In genomic region chr6:144781836-144782235, GRCh38 we compare ENCODE assay signal across 15 cellular contexts.
A peak's percentile ranks its signal among the peaks of the same experiment; 100 is the strongest.
DNase-seq lines count a peak whose midpoint lies in the region; ATAC-seq and FAIRE-seq lines count a peak whose summit lies in the region.
"Had no signal": no experiment of that assay in that cellular context is flagged by ENCODE, and none has a peak within 500 bp of the region (broad histone marks: within the 10 kb centered on the region; RNA-seq: fewer than 3 reads in every experiment).

No MANE protein-coding gene starts in this region.

- no peak overlapping the region for H3K4me3 Mint-ChIP-seq in central memory CD8-positive, alpha-beta T cell
- no peak overlapping the region for H3K4me3 Mint-ChIP-seq in stimulated activated naive B cell treated with anti-CD40 and anti-IgM and Interleukin-4, amounts not matched to agents 10 μg/mL and 1 μg/mL and 100 μg/mL, for 72 hours
- H3K4me3 Mint-ChIP-seq: CD4-positive, alpha-beta T cell had no signal

- H3K27me3 Mint-ChIP-seq in central memory CD8-positive, alpha-beta T cell, result no peaks in the 10 kb centered on the region
- H3K27me3 Mint-ChIP-seq in stimulated activated naive B cell treated with anti-CD40 and anti-IgM and Interleukin-4, amounts not matched to agents 10 μg/mL and 1 μg/mL and 100 μg/mL, for 72 hours, result no peaks in the 10 kb centered on the region
- H3K27me3 Mint-ChIP-seq: CD4-positive, alpha-beta T cell had no signal

- peaks cover 32% of the 10 kb centered on the region for H3K4me1 Mint-ChIP-seq in central memory CD8-positive, alpha-beta T cell
- H3K4me1 Mint-ChIP-seq in stimulated activated naive B cell treated with anti-CD40 and anti-IgM and Interleukin-4, amounts not matched to agents 10 μg/mL and 1 μg/mL and 100 μg/mL, for 72 hours, result peaks cover 0 to 6% of the 10 kb centered on the region in 2 donors

- DNase-seq in GM18507 (ENCODE audit: extremely low spot score, insufficient read length, low read depth) (no peak), myocyte (ENCODE audit: low read depth) (peak; percentile 21)
- no peak for DNase-seq in central memory CD8-positive, alpha-beta T cell (ENCODE audit: low spot score in 2 of 2)
- no peak for DNase-seq in stimulated activated naive B cell treated with anti-CD40 and anti-IgM and Interleukin-4, amounts not matched to agents 10 μg/mL and 1 μg/mL and 100 μg/mL, for 72 hours
- no peak for DNase-seq in activated CD4-positive, alpha-beta T cell treated with anti-CD3 and anti-CD28 coated beads, Interleukin-2, amount 50 U/mL, for 48 hours
- DNase-seq: ACHN; AML-193; Calu3; CD4-positive, alpha-beta T cell; DMS79 treated with DMSO at 0.1 percent for 48 hours; GF-D8; GM23248 had no signal

- H3K27ac Mint-ChIP-seq in central memory CD8-positive, alpha-beta T cell (ENCODE audit: low read depth), result peak overlapping the region; percentile 63
- H3K27ac Mint-ChIP-seq in stimulated activated naive B cell treated with anti-CD40 and anti-IgM and Interleukin-4, amounts not matched to agents 10 μg/mL and 1 μg/mL and 100 μg/mL, for 72 hours, result peak overlapping the region; percentile 10
- H3K27ac Mint-ChIP-seq: CD4-positive, alpha-beta T cell had no signal

- no peaks in the 10 kb centered on the region for H3K9me3 Mint-ChIP-seq in central memory CD8-positive, alpha-beta T cell
- H3K9me3 Mint-ChIP-seq in stimulated activated naive B cell treated with anti-CD40 and anti-IgM and Interleukin-4, amounts not matched to agents 10 μg/mL and 1 μg/mL and 100 μg/mL, for 72 hours, result no peaks in the 10 kb centered on the region
- H3K9me3 Mint-ChIP-seq: CD4-positive, alpha-beta T cell had no signal

- peak; percentile 47 for FAIRE-seq in GM18507 (lab: Jason Lieb, UNC)
- FAIRE-seq: GM19239 had no signal

- ATAC-seq in central memory CD8-positive, alpha-beta T cell (replicated peaks; ENCODE audit: extremely low read depth, poor library complexity, severe bottlenecking), result no peak
- ATAC-seq in stimulated activated naive B cell treated with anti-CD40 and anti-IgM and Interleukin-4, amounts not matched to agents 10 μg/mL and 1 μg/mL and 100 μg/mL, for 72 hours (replicated peaks), result no peak
- ATAC-seq in GM19397 (IDR thresholded peaks at IDR 0.05; ENCODE audit: unreplicated experiment), result no peak
- ATAC-seq in HG03378 (IDR thresholded peaks at IDR 0.05; ENCODE audit: unreplicated experiment), result no peak

- H3K36me3 Mint-ChIP-seq in central memory CD8-positive, alpha-beta T cell (ENCODE audit: insufficient read depth), result peaks cover 38% of the 10 kb centered on the region
- peaks cover 8 to 27% of the 10 kb centered on the region in 2 donors for H3K36me3 Mint-ChIP-seq in stimulated activated naive B cell treated with anti-CD40 and anti-IgM and Interleukin-4, amounts not matched to agents 10 μg/mL and 1 μg/mL and 100 μg/mL, for 72 hours
